ENCODE assay signal across 10 cellular contexts in genomic region chr4:160319868-160320260, GRCh38.
"Had no signal": no experiment of that assay in that cellular context is flagged by ENCODE, and none has a peak within 500 bp of the region (broad histone marks: within the 10 kb centered on the region; RNA-seq: fewer than 3 reads in every experiment).

No MANE protein-coding gene starts in this region.

- H3K36me3 Mint-ChIP-seq: natural killer cell had no signal

- H3K4me3 ChIP-seq: hepatocyte had no signal

- H3K27ac ChIP-seq: hepatocyte had no signal

- DNase-seq: effector memory CD4-positive, alpha-beta T cell; erythroblast; natural killer cell; posterior cingulate gyrus; right cardiac atrium; small intestine; stimulated activated CD4-positive, alpha-beta T cell treated with anti-CD3 and anti-CD28 coated beads, Interleukin-12 subunit alpha, Interleukin-12 subunit beta, amount 100 ng/mL, for 4 hours; stimulated activated naive CD4-positive, alpha-beta T cell treated with Interleukin-2 at 50 U/mL for 16 hours had no signal

- H3K27ac Mint-ChIP-seq: natural killer cell had no signal

- H3K27me3 ChIP-seq: hepatocyte had no signal

- H3K4me2 ChIP-seq: hepatocyte had no signal

- H3K79me2 ChIP-seq: hepatocyte had no signal

- H3K4me3 Mint-ChIP-seq: natural killer cell, neural crest cell had no signal

- H2AFZ ChIP-seq: hepatocyte had no signal

- ATAC-seq: natural killer cell, right cardiac atrium had no signal

- H3K4me1 Mint-ChIP-seq: natural killer cell had no signal
